In the genomic region with DNA sequence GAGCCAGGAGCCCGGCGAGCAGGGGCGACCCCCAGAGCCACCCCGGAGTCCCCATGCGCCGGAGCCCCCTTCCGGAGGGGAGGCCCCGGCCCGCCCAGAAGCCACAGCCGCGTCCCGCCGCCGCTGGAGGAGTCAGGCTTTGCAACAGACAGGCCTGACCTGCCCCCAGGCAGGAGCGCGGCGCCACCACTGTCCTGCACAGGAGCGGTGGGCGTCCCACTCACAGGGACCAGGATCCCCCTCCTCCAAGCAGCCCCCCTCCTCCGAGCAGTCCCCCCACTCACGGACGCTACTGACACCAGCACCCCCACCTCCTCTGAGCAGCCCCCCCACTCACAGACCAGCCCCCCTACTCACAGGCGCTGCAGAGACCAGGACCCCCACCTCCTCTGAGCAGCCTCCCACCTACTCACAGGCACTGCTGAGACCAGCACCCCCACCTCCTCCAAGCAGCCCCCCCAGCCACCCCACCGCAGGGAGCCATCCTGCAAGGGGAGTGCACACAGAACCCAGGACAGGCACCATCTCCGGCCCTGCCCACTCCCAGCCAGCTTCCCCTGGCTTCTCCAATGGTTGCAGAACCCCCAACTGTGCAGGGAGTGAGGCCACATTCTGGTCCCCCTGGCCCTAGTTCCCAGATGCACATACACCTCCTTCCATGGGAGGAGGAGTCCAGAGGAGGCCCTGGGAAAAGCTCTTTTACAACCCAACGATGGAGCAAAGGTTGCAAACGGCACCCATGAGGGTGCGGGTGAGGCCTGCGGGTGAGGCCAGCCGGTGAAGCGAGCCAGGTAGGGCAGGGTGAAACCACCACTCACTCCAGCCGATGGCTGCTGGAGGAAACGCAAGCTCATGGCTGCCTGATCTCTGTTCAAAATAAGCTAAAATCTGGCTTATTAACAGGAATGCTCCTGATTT, we compare ENCODE assay signal across 8 cellular contexts.
DNase-seq lines count a peak whose midpoint lies in the region; ATAC-seq and TF ChIP-seq lines count a peak whose summit lies in the region.

No MANE protein-coding gene starts in this region.

- peak overlapping the region; percentile 63 for H3K27ac Mint-ChIP-seq in stimulated activated memory B cell treated with anti-CD40 and anti-IgM and Interleukin-4, amounts not matched to agents 10 μg/mL and 1 μg/mL and 100 μg/mL, for 72 hours

- H3K36me3 Mint-ChIP-seq in stimulated activated memory B cell treated with anti-CD40 and anti-IgM and Interleukin-4, amounts not matched to agents 10 μg/mL and 1 μg/mL and 100 μg/mL, for 72 hours, result no peaks in the 10 kb centered on the region

- H3K27ac ChIP-seq in 22Rv1 (peak overlapping the region; percentile 63), layer of hippocampus (ENCODE audit: low read depth, low read length) (peak overlapping the region; percentile 49)

- peak; percentile 39 for ATAC-seq in stimulated activated memory B cell treated with anti-CD40 and anti-IgM and Interleukin-4, amounts not matched to agents 10 μg/mL and 1 μg/mL and 100 μg/mL, for 72 hours
- no peak for ATAC-seq in HG02623 (IDR thresholded peaks at IDR 0.05; ENCODE audit: unreplicated experiment)

- peak; percentile 58 for DNase-seq in GM19238 (ENCODE audit: insufficient read length, low spot score)
- DNase-seq in NT2/D1 (ENCODE audit: low read depth, low spot score), result no peak
- DNase-seq in astrocyte of the spinal cord (ENCODE audit: low read depth, low spot score), result no peak
- DNase-seq in middle frontal gyrus (ENCODE audit: extremely low spot score, low spot score), result no peak

- in situ Hi-C loops in astrocyte of the spinal cord (cut with HindIII; ENCODE audit: low sequenced_read_pairs), result no loop called here

- TF ChIP-seq CTCF in 22Rv1 (IDR thresholded peaks at IDR 0.05) (no peak), astrocyte of the spinal cord (IDR thresholded peaks at IDR 0.05; ENCODE audit: low read depth, low read length) (no peak)

- peaks cover 20% of the 10 kb centered on the region for H3K27me3 ChIP-seq in NT2/D1 (ENCODE audit: insufficient read depth, insufficient read length)
- peaks cover 4% of the 10 kb centered on the region for H3K27me3 ChIP-seq in layer of hippocampus (ENCODE audit: control insufficient read depth, insufficient read depth, low read length)

- no peaks in the 10 kb centered on the region; the same call in 1 of the 2 replicates for H3K9me3 ChIP-seq in NT2/D1 (ENCODE audit: insufficient read depth, low read length)

- peak overlapping the region; percentile 89 for H3K4me3 Mint-ChIP-seq in stimulated activated memory B cell treated with anti-CD40 and anti-IgM and Interleukin-4, amounts not matched to agents 10 μg/mL and 1 μg/mL and 100 μg/mL, for 72 hours

- H3K4me3 ChIP-seq in NT2/D1 (ENCODE audit: insufficient read length, low read depth) (peak overlapping the region; percentile 40), astrocyte of the spinal cord (ENCODE audit: low read depth, low read length) (peak overlapping the region; percentile 69)

- H3K4me1 ChIP-seq in NT2/D1 (ENCODE audit: insufficient read depth, insufficient read length), result peaks cover 22% of the 10 kb centered on the region

- no peaks in the 10 kb centered on the region for H3K9me3 Mint-ChIP-seq in stimulated activated memory B cell treated with anti-CD40 and anti-IgM and Interleukin-4, amounts not matched to agents 10 μg/mL and 1 μg/mL and 100 μg/mL, for 72 hours

- peaks cover 11% of the 10 kb centered on the region for H3K36me3 ChIP-seq in NT2/D1 (ENCODE audit: insufficient read depth, insufficient read length, low read length)

- H3K27me3 Mint-ChIP-seq in stimulated activated memory B cell treated with anti-CD40 and anti-IgM and Interleukin-4, amounts not matched to agents 10 μg/mL and 1 μg/mL and 100 μg/mL, for 72 hours, result no peaks in the 10 kb centered on the region

- peaks cover 58% of the 10 kb centered on the region for H3K4me1 Mint-ChIP-seq in stimulated activated memory B cell treated with anti-CD40 and anti-IgM and Interleukin-4, amounts not matched to agents 10 μg/mL and 1 μg/mL and 100 μg/mL, for 72 hours

- peak overlapping the region; percentile 72 for H3K9ac ChIP-seq in NT2/D1 (ENCODE audit: insufficient read length, low read depth)
